ENCODE assay signal across 21 cellular contexts in genomic region chr1:47469405-47469759, GRCh38. TPM values are rescaled to one million over a fixed set of nuclear protein-coding genes. Genes with fewer than 3 reads are reported as not detected.
DNase-seq lines count a peak whose midpoint lies in the region; ATAC-seq and TF ChIP-seq lines count a peak whose summit lies in the region.
"Had no signal": no experiment of that assay in that cellular context is flagged by ENCODE, and none has a peak within 500 bp of the region (broad histone marks: within the 10 kb centered on the region; RNA-seq: fewer than 3 reads in every experiment).

No MANE protein-coding gene starts in this region.

- no peak overlapping the region for H3K4me3 Mint-ChIP-seq in activated T-cell treated with anti-CD3 and anti-CD28 coated beads, Interleukin-2, amount 50 U/mL, for 4 hours
- H3K4me3 Mint-ChIP-seq: CD8-positive, alpha-beta memory T cell; H9 had no signal

- no peaks in the 10 kb centered on the region for H3K36me3 Mint-ChIP-seq in activated T-cell treated with anti-CD3 and anti-CD28 coated beads, Interleukin-2, amount 50 U/mL, for 4 hours (ENCODE audit: insufficient read depth)
- H3K36me3 Mint-ChIP-seq: CD8-positive, alpha-beta memory T cell had no signal

- no peaks in the 10 kb centered on the region for H3K9me3 Mint-ChIP-seq in activated T-cell treated with anti-CD3 and anti-CD28 coated beads, Interleukin-2, amount 50 U/mL, for 4 hours
- H3K9me3 Mint-ChIP-seq: CD8-positive, alpha-beta memory T cell; H9 had no signal

- no peak for TF ChIP-seq CTCF in fibroblast of pulmonary artery (IDR thresholded peaks at IDR 0.05; ENCODE audit: low read length, missing control alignments)

- no peaks in the 10 kb centered on the region for H3K4me1 Mint-ChIP-seq in activated T-cell treated with anti-CD3 and anti-CD28 coated beads, Interleukin-2, amount 50 U/mL, for 4 hours (ENCODE audit: low read depth)
- H3K4me1 Mint-ChIP-seq: CD8-positive, alpha-beta memory T cell had no signal

- no peak for ATAC-seq in activated T-cell treated with anti-CD3 and anti-CD28 coated beads, Interleukin-2, amount 50 U/mL, for 4 hours
- ATAC-seq: Right ventricle myocardium inferior had no signal

- no peak overlapping the region for H3K4me3 ChIP-seq in fibroblast of pulmonary artery (replicated peaks; ENCODE audit: low read depth, low read length)

- DNase-seq in NCI-H1105 treated with DMSO at 0.1 percent for 48 hours (lab: John Stamatoyannopoulos, UW): peak; percentile 29
- no peak for DNase-seq in NCI-H1105 (lab: John Stamatoyannopoulos, UW)
- DNase-seq in CD1c-positive myeloid dendritic cell (ENCODE audit: extremely low spot score): peak; percentile 9
- DNase-seq in OCI-M1 (lab: John Stamatoyannopoulos, UW): peak; percentile 24
- DNase-seq in fibroblast of pulmonary artery (ENCODE audit: low read depth): peak; percentile 8
- no peak for DNase-seq in activated T-cell treated with anti-CD3 and anti-CD28 coated beads, Interleukin-2, amount 50 U/mL, for 4 hours
- no peak for DNase-seq in ecto neural progenitor cell (ENCODE audit: low spot score)
- DNase-seq: AML-193; C1 segment of cervical spinal cord; Calu3; CD8-positive, alpha-beta memory T cell; DMS79 treated with DMSO at 0.1 percent for 48 hours; H9; KG1; NCI-H1694; NCI-H2081; NCI-H510A had no signal

- H3K27me3 Mint-ChIP-seq in activated T-cell treated with anti-CD3 and anti-CD28 coated beads, Interleukin-2, amount 50 U/mL, for 4 hours (ENCODE audit: low read depth): peaks cover 24% of the 10 kb centered on the region

RNA-seq across cellular contexts. Expression of gene FOXD2, which starts 31.5 kb away (rescaled TPM):
- total RNA-seq in activated T-cell treated with anti-CD3 and anti-CD28 coated beads, Interleukin-2, amount 50 U/mL, for 4 hours: under 1 TPM in 2 of 3 donors, not detected in 1; 0.16 to 0.19 TPM
- total RNA-seq: H9 had no signal

RNA-seq across cellular contexts. Expression of gene FOXE3, which starts 53.3 kb away (rescaled TPM):
- not detected for total RNA-seq in activated T-cell treated with anti-CD3 and anti-CD28 coated beads, Interleukin-2, amount 50 U/mL, for 4 hours
- total RNA-seq: A172; Calu3; CD8-positive, alpha-beta memory T cell; Right ventricle myocardium inferior; SK-MEL-5; T-helper 1 cell treated with Interleukin-12 subunit alpha and Interleukin-12 subunit beta and Interleukin-4 antibody, amounts not matched to agents 30 ng/mL and 1 ng/mL, for 36 hours had no signal

Comparison
In these comparisons a context has a peak if more than half of its experiments do, and no peak if none do; other contexts are left out.
1. DNase-seq: peak in NCI-H1105 treated with DMSO at 0.1 percent for 48 hours (single experiment), CD1c-positive myeloid dendritic cell (single experiment), OCI-M1 (single experiment) and fibroblast of pulmonary artery (single experiment); none in NCI-H1105 (single experiment), activated T-cell treated with anti-CD3 and anti-CD28 coated beads, Interleukin-2, amount 50 U/mL, for 4 hours (single experiment) and ecto neural progenitor cell (single experiment).